In genomic region chr9:136978865-136979544, GRCh38 we compare ENCODE assay signal across 19 cellular contexts. TPM values are rescaled to one million over a fixed set of nuclear protein-coding genes. Genes with fewer than 3 reads are reported as not detected.
DNase-seq lines count a peak whose midpoint lies in the region; ATAC-seq, FAIRE-seq and TF ChIP-seq lines count a peak whose summit lies in the region.
"Had no signal": no experiment of that assay in that cellular context is flagged by ENCODE, and none has a peak within 500 bp of the region (broad histone marks: within the 10 kb centered on the region; RNA-seq: fewer than 3 reads in every experiment).

No MANE protein-coding gene starts in this region.

- peak in 1 of 2 experiments; percentile 12; a peak in 3 of 6 replicates for ATAC-seq in A549
- ATAC-seq: PC-3 had no signal

- TF ChIP-seq POLR2A in A549 (IDR thresholded peaks at IDR 0.05; ENCODE audit: low read length), result no peak

- intact Hi-C loops in OCI-LY7 (cut with micrococcal nuclease; ENCODE audit: unreplicated experiment), result no loop called here

- H2AFZ ChIP-seq in OCI-LY7 (ENCODE audit: low read length), result no peak overlapping the region

- no peaks in the 10 kb centered on the region for H3K9me2 ChIP-seq in OCI-LY7 (ENCODE audit: insufficient read depth, low read length)

- no peak for FAIRE-seq in A549 (lab: Jason Lieb, UNC)
- FAIRE-seq: GM12892 had no signal

- H3K79me2 ChIP-seq in OCI-LY7 (ENCODE audit: insufficient read depth, low read depth, low read length), result no peaks in the 10 kb centered on the region

- peak overlapping the region in 1 of 2 experiments; percentile 49; a peak in 2 of 6 replicates for H3K27ac ChIP-seq in A549
- H3K27ac ChIP-seq in RWPE1, result peak overlapping the region; percentile 57
- no peak overlapping the region for H3K27ac ChIP-seq in OCI-LY7 (ENCODE audit: low read depth, low read length, poor library complexity, severe bottlenecking)
- H3K27ac ChIP-seq: cardiac muscle cell, SJSA1 had no signal

- POLR2A ChIA-PET in A549 (lab: Yijun Ruan, JAX), result interaction anchor here (1.3 to 1.5 kb wide), 2 partner anchors 13 to 93 kb away, joined by 3 to 20 read pairs; partner anchors contain the start of genes PAXX and TRAF2
- POLR2A ChIA-PET in RWPE1 (lab: Yijun Ruan, JAX; ENCODE audit: low non-redundant PET), result interaction anchor here (0.6 to 1.2 kb wide), 3 partner anchors 10 to 17 kb away, joined by 3 to 5 read pairs (median 3); partner anchors contain the start of gene CLIC3
- POLR2A ChIA-PET in OCI-LY7 (lab: Charles Lee), result interaction anchor here (1.0 kb wide), 1 partner anchor 13 kb away, joined by 7 read pairs; the partner anchor contains the start of gene PAXX

- H3K4me3 ChIP-seq in A549, result no peak overlapping the region; the same call in 2 of the 3 replicates
- H3K4me3 ChIP-seq in iPS-15b (ENCODE audit: low read depth, low read length), result peak overlapping the region; percentile 50
- no peak overlapping the region for H3K4me3 ChIP-seq in OCI-LY7 (ENCODE audit: low read depth, low read length, poor library complexity, severe bottlenecking)

- no TSS peak for BruUV-seq in OCI-LY7 (replicated peaks; lab: Mats Ljungman, UMichigan)

- TF ChIP-seq CTCF in A549 (IDR thresholded peaks at IDR 0.05), result no peak
- no peak for TF ChIP-seq CTCF in RWPE1 (conservative IDR thresholded peaks at IDR 0.05; ENCODE audit: low read depth)
- TF ChIP-seq CTCF in OCI-LY7 (conservative IDR thresholded peaks at IDR 0.05; ENCODE audit: low read length), result no peak

- H3K9me3 ChIP-seq in A549, result no peaks in the 10 kb centered on the region
- H3K9me3 ChIP-seq in ES-I3 (ENCODE audit: control insufficient read depth, insufficient read depth, low read length), result no peaks in the 10 kb centered on the region
- no peaks in the 10 kb centered on the region for H3K9me3 ChIP-seq in iPS-15b (ENCODE audit: control insufficient read depth, insufficient read depth, low read length)
- H3K9me3 ChIP-seq in OCI-LY7 (ENCODE audit: low read length), result no peaks in the 10 kb centered on the region
- H3K9me3 ChIP-seq: left lung, SJSA1, spleen had no signal

- H3K4me1 ChIP-seq in A549 (peaks cover 14% of the 10 kb centered on the region), ES-I3 (ENCODE audit: insufficient read depth, low read length) (peaks cover 5% of the 10 kb centered on the region; the same call in 1 of the 2 replicates), iPS-15b (ENCODE audit: control insufficient read depth, insufficient read depth, low read length) (no peaks in the 10 kb centered on the region), OCI-LY7 (ENCODE audit: insufficient read depth, low read length, poor library complexity, severe bottlenecking) (no peaks in the 10 kb centered on the region)

- DNase-seq in A549 (ENCODE audit: low read depth in 1 of 2, low spot score in 1 of 2) (no peak), RWPE1 (ENCODE audit: low spot score) (no peak), UCSD-AML1 (lab: John Stamatoyannopoulos, UW; ENCODE audit: unreplicated experiment) (no peak), OCI-LY7 (ENCODE audit: low spot score) (no peak), NCI-H1417 (lab: John Stamatoyannopoulos, UW) (no peak)
- DNase-seq: NCI-H446 treated with DMSO at 0.1 percent for 48 hours had no signal

- H3K36me3 ChIP-seq in ES-I3 (ENCODE audit: insufficient read depth, low read length), result no peaks in the 10 kb centered on the region
- no peaks in the 10 kb centered on the region for H3K36me3 ChIP-seq in iPS-15b (ENCODE audit: control insufficient read depth, insufficient read depth, low read length)
- H3K36me3 ChIP-seq in OCI-LY7 (ENCODE audit: insufficient read depth, low read length), result no peaks in the 10 kb centered on the region
- H3K36me3 ChIP-seq: cardiac muscle cell, left lung, SJSA1, spleen had no signal

- peak overlapping the region; percentile 81 for H3K4me2 ChIP-seq in A549
- H3K4me2 ChIP-seq in OCI-LY7 (ENCODE audit: low read length), result no peak overlapping the region

- no peaks in the 10 kb centered on the region for H4K20me1 ChIP-seq in OCI-LY7 (ENCODE audit: insufficient read depth, low read length)

- TF ChIP-seq RAD21 in A549 (conservative IDR thresholded peaks at IDR 0.05 in 1 of 2, IDR thresholded peaks at IDR 0.05 in 1 of 2), result no peak

- CTCF ChIA-PET in A549 (lab: Yijun Ruan, JAX), result interaction anchor here (0.9 to 1.9 kb wide), 5 partner anchors 10 to 70 kb away, joined by 3 to 6 read pairs (median 3); partner anchors contain the start of gene PAXX
- CTCF ChIA-PET in RWPE1 (lab: Yijun Ruan, JAX), result interaction anchor here (1.0 kb wide), 1 partner anchor 56 kb away, joined by 5 read pairs; no protein-coding TSS in a partner anchor
- CTCF ChIA-PET in OCI-LY7 (lab: Charles Lee; ENCODE audit: unreplicated experiment), result interaction anchor here (0.5 to 1.0 kb wide), 3 partner anchors 14 to 56 kb away, joined by 3 read pairs; no protein-coding TSS in a partner anchor

- H3K9ac ChIP-seq in ES-I3 (ENCODE audit: low read depth, low read length), result peak overlapping the region; percentile 14; the same call in 1 of the 2 replicates
- no peak overlapping the region for H3K9ac ChIP-seq in iPS-15b (ENCODE audit: low read depth, low read length)

- WGBS in A549 (ENCODE audit: missing lambda C conversion rate), result 45% methylated on average over 27 of the region's 41 CpGs

- H3K27me3 ChIP-seq in iPS-15b (ENCODE audit: control insufficient read depth, insufficient read depth, low read length), result peaks cover 5% of the 10 kb centered on the region

- TF ChIP-seq EP300 in A549 (IDR thresholded peaks at IDR 0.05), result no peak

TF ChIP-seq in A549, 52 proteins besides CTCF, POLR2A, EP300 and RAD21:
- TF ChIP-seq, protein P1, sequence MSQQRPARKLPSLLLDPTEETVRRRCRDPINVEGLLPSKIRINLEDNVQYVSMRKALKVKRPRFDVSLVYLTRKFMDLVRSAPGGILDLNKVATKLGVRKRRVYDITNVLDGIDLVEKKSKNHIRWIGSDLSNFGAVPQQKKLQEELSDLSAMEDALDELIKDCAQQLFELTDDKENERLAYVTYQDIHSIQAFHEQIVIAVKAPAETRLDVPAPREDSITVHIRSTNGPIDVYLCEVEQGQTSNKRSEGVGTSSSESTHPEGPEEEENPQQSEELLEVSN (IDR thresholded peaks at IDR 0.05; ENCODE audit: borderline replicate concordance, low read depth), result no peak
- TF ChIP-seq FOSL2 (IDR thresholded peaks at IDR 0.05) (no peak), FOSL2 (CRISPR knock-in tag; IDR thresholded peaks at IDR 0.05) (no peak), CHD4 (IDR thresholded peaks at IDR 0.05; ENCODE audit: borderline replicate concordance) (no peak), CBX8 (IDR thresholded peaks at IDR 0.05) (no peak), RFX5 (IDR thresholded peaks at IDR 0.05) (no peak), HOXB13 (CRISPR knock-in tag; IDR thresholded peaks at IDR 0.05; ENCODE audit: low read depth) (no peak), HOXA7 (CRISPR knock-in tag; IDR thresholded peaks at IDR 0.05) (no peak), POLR2AphosphoS2 (conservative IDR thresholded peaks at IDR 0.05; ENCODE audit: low read length) (no peak), JUN (IDR thresholded peaks at IDR 0.05) (no peak), ESRRA (IDR thresholded peaks at IDR 0.05; ENCODE audit: borderline replicate concordance, low read length) (no peak)

RNA-seq across cellular contexts. Expression of gene PTGDS, which starts 1.7 kb away (rescaled TPM):
- polyA plus RNA-seq in A549 (2011; rRNA removed) (0.31 and 0.33 TPM in 2 replicates), A549 (2017; fragmentation: RNase III; extraction: RNeasy Plus Mini Kit Qiagen cat#74134 plus additional on column Dnase treatment) (0.18 to 0.34 TPM (median 0.26 TPM) in 3 replicates)
- 0.50 and 0.61 TPM in 2 replicates for polyA plus RNA-seq in A549 (2012; cell fraction: cytosol; rRNA removed)
- polyA plus RNA-seq in A549 (2012; cell fraction: nucleus; rRNA removed), result 0.66 and 1.0 TPM in 2 replicates
- polyA minus RNA-seq in A549 (2011; rRNA and poly(A)+ RNA removed), result not detected in 2 replicates
- not detected in 2 replicates for total RNA-seq in OCI-LY7 (2014; rRNA removed; shearing (Covaris generic))
- not detected in 2 replicates for total RNA-seq in OCI-LY7 (2022)
- total RNA-seq: activated naive CD4-positive, alpha-beta T cell treated with anti-CD3 and anti-CD28 coated beads, Interleukin-2, amount 50 U/mL, for 72 hours; PC-3; SJSA1 had no signal

RNA-seq across cellular contexts. Expression of gene LCNL1, which starts 3.8 kb away (rescaled TPM):
- polyA plus RNA-seq in A549 (2011; rRNA removed) (0.04 and 0.19 TPM in 2 replicates), A549 (2017; fragmentation: RNase III; extraction: RNeasy Plus Mini Kit Qiagen cat#74134 plus additional on column Dnase treatment) (0.05 to 0.08 TPM (median 0.08 TPM) in 3 replicates)
- polyA plus RNA-seq in A549 (2012; cell fraction: cytosol; rRNA removed), result 0.01 and 0.04 TPM in 2 replicates
- polyA plus RNA-seq in A549 (2012; cell fraction: nucleus; rRNA removed), result 0.39 and 0.48 TPM in 2 replicates
- polyA minus RNA-seq in A549 (2011; rRNA and poly(A)+ RNA removed), result not detected in 2 replicates
- total RNA-seq in OCI-LY7 (2014; rRNA removed; shearing (Covaris generic)), result not detected in 2 replicates
- not detected in 2 replicates for total RNA-seq in OCI-LY7 (2022)
- total RNA-seq: activated naive CD4-positive, alpha-beta T cell treated with anti-CD3 and anti-CD28 coated beads, Interleukin-2, amount 50 U/mL, for 72 hours; dermis blood vessel endothelial cell; PC-3; renal cortical epithelial cell; SJSA1 had no signal
- polyA plus RNA-seq: cardiac muscle cell, CD14-positive monocyte had no signal

RNA-seq across cellular contexts. Expression of gene PAXX, which starts 13.2 kb away (rescaled TPM):
- 12.6 and 15.6 TPM in 2 replicates for polyA plus RNA-seq in A549 (2011; rRNA removed)
- 88.1 and 100 TPM in 2 replicates for polyA plus RNA-seq in A549 (2012; cell fraction: cytosol; rRNA removed)
- polyA plus RNA-seq in A549 (2012; cell fraction: nucleus; rRNA removed), result 270 and 382 TPM in 2 replicates
- 50.7 to 57.0 TPM (median 53.2 TPM) in 3 replicates for polyA plus RNA-seq in A549 (2017; fragmentation: RNase III; extraction: RNeasy Plus Mini Kit Qiagen cat#74134 plus additional on column Dnase treatment)
- 5.0 and 5.2 TPM in 2 replicates for polyA minus RNA-seq in A549 (2011; rRNA and poly(A)+ RNA removed)
- 63.5 and 66.5 TPM in 2 replicates for total RNA-seq in OCI-LY7 (2014; rRNA removed; shearing (Covaris generic))
- 45.7 and 46.3 TPM in 2 replicates for total RNA-seq in OCI-LY7 (2022)

RNA-seq across cellular contexts. Expression of gene CLIC3, which starts 17.4 kb away (rescaled TPM):
- polyA plus RNA-seq in A549 (2011; rRNA removed) (0.33 and 0.61 TPM in 2 replicates), A549 (2017; fragmentation: RNase III; extraction: RNeasy Plus Mini Kit Qiagen cat#74134 plus additional on column Dnase treatment) (5.1 to 6.6 TPM (median 6.4 TPM) in 3 replicates)
- polyA plus RNA-seq in A549 (2012; cell fraction: cytosol; rRNA removed), result 5.9 and 10.1 TPM in 2 replicates
- polyA plus RNA-seq in A549 (2012; cell fraction: nucleus; rRNA removed), result 7.5 and 11.7 TPM in 2 replicates
- polyA minus RNA-seq in A549 (2011; rRNA and poly(A)+ RNA removed), result not detected in 2 replicates
- not detected in 2 replicates for total RNA-seq in OCI-LY7 (2014; rRNA removed; shearing (Covaris generic))
- not detected in 2 replicates for total RNA-seq in OCI-LY7 (2022)
- total RNA-seq: activated naive CD4-positive, alpha-beta T cell treated with anti-CD3 and anti-CD28 coated beads, Interleukin-2, amount 50 U/mL, for 72 hours; cardiac muscle cell; dermis blood vessel endothelial cell had no signal

RNA-seq across cellular contexts. Expression of gene LCN12, which starts 26.9 kb away (rescaled TPM):
- polyA plus RNA-seq in A549 (2011; rRNA removed), result 0.74 and 1.8 TPM in 2 replicates
- 1.2 and 1.4 TPM in 2 replicates for polyA plus RNA-seq in A549 (2012; cell fraction: cytosol; rRNA removed)
- polyA plus RNA-seq in A549 (2012; cell fraction: nucleus; rRNA removed), result 24.8 and 36.0 TPM in 2 replicates
- polyA plus RNA-seq in A549 (2017; fragmentation: RNase III; extraction: RNeasy Plus Mini Kit Qiagen cat#74134 plus additional on column Dnase treatment), result 2.8 to 3.6 TPM (median 3.0 TPM) in 3 replicates
- polyA minus RNA-seq in A549 (2011; rRNA and poly(A)+ RNA removed), result 0.70 and 0.88 TPM in 2 replicates
- total RNA-seq in OCI-LY7 (2014; rRNA removed; shearing (Covaris generic)), result 0.95 and 6.5 TPM in 2 replicates
- total RNA-seq in OCI-LY7 (2022), result 3.5 and 3.7 TPM in 2 replicates
- total RNA-seq: dermis blood vessel endothelial cell, osteoblast, SJSA1 had no signal
- polyA plus RNA-seq: CD14-positive monocyte had no signal
